Comparison of ENCODE assay signal across 8 cellular contexts in genomic region chr1:230642263-230642959, GRCh38. TPM values are rescaled to one million over a fixed set of nuclear protein-coding genes. Genes with fewer than 3 reads are reported as not detected.
DNase-seq lines count a peak whose midpoint lies in the region; ATAC-seq and TF ChIP-seq lines count a peak whose summit lies in the region.

Gene COG2 (plus strand): TSS chr1:230642481. CDS start chr1:230642607, 126 bp downstream.

- DNase-seq in DMS53 (lab: John Stamatoyannopoulos, UW) (peak; percentile 97), PC-3 (peak; percentile 99), erythroblast (lab: John Stamatoyannopoulos, UW) (peak; percentile 96 to 97)
- peak; percentile 99 for DNase-seq in activated T-cell treated with anti-CD3 and anti-CD28 coated beads, Interleukin-2, amount 50 U/mL, for 1 hour
- peak; percentile 99 for DNase-seq in stimulated activated CD8-positive, alpha-beta memory T cell treated with anti-CD3 and anti-CD28 coated beads, Interleukin-7, amount 100 ng/mL, for 24 hours (ENCODE audit: low read depth)

- H2AFZ ChIP-seq in PC-3 (ENCODE audit: low read length), result peak within 1 kb of the TSS; percentile 80

- H3K4me2 ChIP-seq in PC-3 (ENCODE audit: low read length), result peak within 1 kb of the TSS; percentile 86

- peak within 1 kb of the TSS; percentile 82 to 97 (median 95) for H3K27ac Mint-ChIP-seq in IgD-negative memory B cell

- peak; percentile 96 for ATAC-seq in GM21529 (IDR thresholded peaks at IDR 0.05; ENCODE audit: unreplicated experiment)
- peak; percentile 94 for ATAC-seq in PC-3

- peaks cover 24% of the 10 kb centered on the region for H4K20me1 ChIP-seq in PC-3 (ENCODE audit: low read length)

- CTCF ChIA-PET in PC-3 (lab: Charles Lee), result interaction anchor here (0.5 to 2.6 kb wide), 3 partner anchors 130 to 514 kb away, joined by 3 to 16 read pairs (median 4); no protein-coding TSS in a partner anchor

- H3K9me3 Mint-ChIP-seq in IgD-negative memory B cell, result no peaks in the 10 kb centered on the region

- TF ChIP-seq POLR2A in erythroblast (IDR thresholded peaks at IDR 0.05; ENCODE audit: low read length), result peak; percentile 86

- peaks cover 4% of the 10 kb centered on the region for H3K27me3 Mint-ChIP-seq in IgD-negative memory B cell

- H3K4me1 Mint-ChIP-seq in IgD-negative memory B cell, result peaks cover 16 to 37% (median 24%) of the 10 kb centered on the region in 3 donors

- H3K9ac ChIP-seq in PC-3 (ENCODE audit: low read length) (peak within 1 kb of the TSS; percentile 82), mucosa of stomach (ENCODE audit: low read length) (peak within 1 kb of the TSS; percentile 69)

- H3K9me3 ChIP-seq in PC-3 (ENCODE audit: low read length), result no peaks in the 10 kb centered on the region
- no peaks in the 10 kb centered on the region for H3K9me3 ChIP-seq in mucosa of stomach (ENCODE audit: control insufficient read depth, low read length)

- H3K9me2 ChIP-seq in PC-3 (replicated peaks; ENCODE audit: low read length), result no peaks in the 10 kb centered on the region

- POLR2A ChIA-PET in PC-3 (lab: Charles Lee; ENCODE audit: unreplicated experiment), result interaction anchor here (0.9 to 1.0 kb wide), 3 partner anchors 8 to 183 kb away, joined by 5 to 9 read pairs (median 7); no protein-coding TSS in a partner anchor

- H3F3A ChIP-seq in PC-3 (ENCODE audit: low read length, unreplicated experiment), result no peaks in the 10 kb centered on the region

- peak within 1 kb of the TSS; percentile 89 to 99 (median 98) for H3K4me3 Mint-ChIP-seq in IgD-negative memory B cell

- H3K4me3 ChIP-seq in PC-3 (ENCODE audit: low read length), result peak within 1 kb of the TSS; percentile 86
- H3K4me3 ChIP-seq in mucosa of stomach (ENCODE audit: low read length), result peak within 1 kb of the TSS; percentile 51

- peak within 1 kb of the TSS; percentile 35 for H3K27ac ChIP-seq in PC-3 (ENCODE audit: low read length)

- peaks cover 49% of the 10 kb centered on the region for H3K79me2 ChIP-seq in PC-3 (ENCODE audit: low read length)

- intact Hi-C loops in PC-3 (cut with micrococcal nuclease), result loop anchor here (1.0 to 2.0 kb wide), 3 partner anchors 39 to 336 kb away; partner anchors contain the start of genes ARV1 and TTC13

- H3K4me1 ChIP-seq in PC-3 (ENCODE audit: insufficient read depth, low read length) (peaks cover 25% of the 10 kb centered on the region), mucosa of stomach (ENCODE audit: control insufficient read depth, insufficient read depth, low read length) (peaks cover 22% of the 10 kb centered on the region)

- TF ChIP-seq CTCF in PC-3 (conservative IDR thresholded peaks at IDR 0.05; ENCODE audit: low read depth, low read length), result peak; percentile 100

- peaks cover 6% of the 10 kb centered on the region; the same call in 1 of the 2 replicates for H3K36me3 ChIP-seq in PC-3 (ENCODE audit: low read depth, low read length)
- H3K36me3 ChIP-seq in mucosa of stomach (ENCODE audit: control insufficient read depth, insufficient read depth, low read length), result no peaks in the 10 kb centered on the region

- peaks cover 2% of the 10 kb centered on the region for H3K36me3 Mint-ChIP-seq in IgD-negative memory B cell

- BruUV-seq in PC-3 (replicated peaks; lab: Mats Ljungman, UMichigan), result TSS peak; percentile 67

- H3K27me3 ChIP-seq in PC-3 (ENCODE audit: low read length), result peaks cover 30% of the 10 kb centered on the region
- H3K27me3 ChIP-seq in mucosa of stomach (ENCODE audit: control insufficient read depth, insufficient read depth, low read length), result no peaks in the 10 kb centered on the region

RNA-seq across cellular contexts. Expression of gene COG2, which starts in this region (rescaled TPM):
- 31.8 TPM for polyA plus RNA-seq in IgD-negative memory B cell
- 42.0 and 51.0 TPM in 2 replicates for total RNA-seq in PC-3 (2014; rRNA removed)

Comparison
In these comparisons a context has a peak if more than half of its experiments do, and no peak if none do; other contexts are left out.
1. Peak in every context shown above with its lines: DNase-seq, ATAC-seq, H3K4me3 ChIP-seq and H3K27ac ChIP-seq.